ENCODE assay signal across 24 cellular contexts in genomic region chr13:80665792-80666333, GRCh38.
DNase-seq lines count a peak whose midpoint lies in the region; ATAC-seq, FAIRE-seq and TF ChIP-seq lines count a peak whose summit lies in the region.
"Had no signal": no experiment of that assay in that cellular context is flagged by ENCODE, and none has a peak within 500 bp of the region (broad histone marks: within the 10 kb centered on the region; RNA-seq: fewer than 3 reads in every experiment).

No MANE protein-coding gene starts in this region.

- ATAC-seq in upper lobe of right lung, result no peak

- H3K9ac ChIP-seq in H9 (ENCODE audit: extremely low read depth, insufficient read length, low read length), result no peak overlapping the region

- no peak overlapping the region for H3K56ac ChIP-seq in H9 (ENCODE audit: insufficient read length, low read depth, low read length)

- no peaks in the 10 kb centered on the region for H4K20me1 ChIP-seq in H9 (ENCODE audit: control insufficient read depth, insufficient read depth, insufficient read length)

- no peak overlapping the region for H4K8ac ChIP-seq in H9 (replicated peaks; ENCODE audit: insufficient read length, low read depth, low read length)

- no peak overlapping the region for H2AK5ac ChIP-seq in H9 (ENCODE audit: insufficient read length, low read length)

- no peaks in the 10 kb centered on the region for H3K36me3 Mint-ChIP-seq in H9 (ENCODE audit: insufficient read depth in 1 of 3, low read depth in 3 of 3)
- H3K36me3 Mint-ChIP-seq in osteocyte (ENCODE audit: unreplicated experiment), result peaks cover 3% of the 10 kb centered on the region
- H3K36me3 Mint-ChIP-seq: CD4-positive, alpha-beta memory T cell had no signal

- no peak for TF ChIP-seq EP300 in stomach (IDR thresholded peaks at IDR 0.05)

- H4K5ac ChIP-seq in H9 (ENCODE audit: insufficient read length, low read depth, low read length), result no peak overlapping the region

- H3K18ac ChIP-seq in H9 (ENCODE audit: insufficient read length, low read depth, low read length), result no peak overlapping the region

- H3K27me3 ChIP-seq in H9 (ENCODE audit: insufficient read depth, low read length) (no peaks in the 10 kb centered on the region), bronchial epithelial cell (ENCODE audit: control insufficient read depth, insufficient read depth, low read length) (no peaks in the 10 kb centered on the region), stomach (no peaks in the 10 kb centered on the region), upper lobe of right lung (no peaks in the 10 kb centered on the region)
- H3K27me3 ChIP-seq: BE2C, Peyer's patch had no signal

- H2BK120ac ChIP-seq in H9 (ENCODE audit: low read depth, low read length, poor library complexity, severe bottlenecking), result no peak overlapping the region

- H4K91ac ChIP-seq in H9 (ENCODE audit: insufficient read length, low read depth, low read length), result no peak overlapping the region

- H3K4me1 Mint-ChIP-seq in H9 (peaks cover 6 to 11% of the 10 kb centered on the region in 2 experiments; a peak in 3 of 4 replicates), osteocyte (ENCODE audit: unreplicated experiment) (peaks cover 33% of the 10 kb centered on the region)
- H3K4me1 Mint-ChIP-seq: CD4-positive, alpha-beta memory T cell had no signal

- no peak overlapping the region for H3K4me2 ChIP-seq in H9 (ENCODE audit: insufficient read depth, insufficient read length, low read length)

- H3K79me2 ChIP-seq in H9 (ENCODE audit: insufficient read depth, low read length), result no peaks in the 10 kb centered on the region

- H3K79me1 ChIP-seq in H9 (ENCODE audit: insufficient read depth, low read depth, low read length, poor library complexity, severe bottlenecking), result no peaks in the 10 kb centered on the region

- intact Hi-C loops in stomach (cut with DNase I; ENCODE audit: low total_unique reads) (no loop called here), upper lobe of right lung (cut with DNase I) (no loop called here)

- H2AFZ ChIP-seq in H9 (ENCODE audit: low read length), result peak overlapping the region; percentile 73

- FAIRE-seq in bronchial epithelial cell (lab: Jason Lieb, UNC) (no peak), D721Med (lab: Jason Lieb, UNC) (no peak)
- FAIRE-seq: A204.1, GM12892, GM18507, H54 had no signal

- TF ChIP-seq CTCF in H9 (conservative IDR thresholded peaks at IDR 0.05) (no peak), bronchial epithelial cell (IDR thresholded peaks at IDR 0.05; ENCODE audit: insufficient read depth, low read length, severe bottlenecking) (no peak), osteocyte (IDR thresholded peaks at IDR 0.05) (no peak), D721Med (IDR thresholded peaks at IDR 0.05; ENCODE audit: insufficient read depth, missing control alignments) (no peak), stomach (IDR thresholded peaks at IDR 0.05) (no peak), upper lobe of right lung (IDR thresholded peaks at IDR 0.05) (no peak)

- no peak overlapping the region for H2BK15ac ChIP-seq in H9 (ENCODE audit: low read depth, low read length)

- H3K4ac ChIP-seq in H9 (ENCODE audit: low read depth, low read length), result no peak overlapping the region

- no peaks in the 10 kb centered on the region for H3K36me3 ChIP-seq in bronchial epithelial cell (ENCODE audit: control insufficient read depth, insufficient read depth, low read length)
- H3K36me3 ChIP-seq in stomach, result no peaks in the 10 kb centered on the region
- H3K36me3 ChIP-seq in upper lobe of right lung, result no peaks in the 10 kb centered on the region
- H3K36me3 ChIP-seq: BE2C, Peyer's patch had no signal

- H3K27ac ChIP-seq in H9 (ENCODE audit: insufficient read length, low read depth, low read length) (no peak overlapping the region), stomach (no peak overlapping the region), upper lobe of right lung (no peak overlapping the region)
- H3K27ac ChIP-seq: Peyer's patch, SK-N-MC had no signal

- H3K14ac ChIP-seq in H9 (ENCODE audit: insufficient read depth, low read length), result no peak overlapping the region

- H3K4me3 ChIP-seq in bronchial epithelial cell (ENCODE audit: low read depth, low read length), result no peak overlapping the region
- H3K4me3 ChIP-seq in stomach, result no peak overlapping the region
- H3K4me3 ChIP-seq in upper lobe of right lung, result no peak overlapping the region
- H3K4me3 ChIP-seq: Peyer's patch, SK-N-MC had no signal

- no peak overlapping the region for H3T11ph ChIP-seq in H9 (ENCODE audit: low read length)

- H3K23me2 ChIP-seq in H9 (ENCODE audit: insufficient read length, low read depth, low read length, poor library complexity, severe bottlenecking), result no peaks in the 10 kb centered on the region

- H3K4me1 ChIP-seq in H9 (ENCODE audit: insufficient read depth, low read length) (no peaks in the 10 kb centered on the region), stomach (no peaks in the 10 kb centered on the region), upper lobe of right lung (no peaks in the 10 kb centered on the region)
- H3K4me1 ChIP-seq: Peyer's patch had no signal

- peak overlapping the region in 1 of 3 experiments; percentile 34; a peak in 1 of 7 replicates for H3K27ac Mint-ChIP-seq in H9
- no peak overlapping the region for H3K27ac Mint-ChIP-seq in osteocyte (ENCODE audit: unreplicated experiment)
- H3K27ac Mint-ChIP-seq: CD4-positive, alpha-beta memory T cell; HFFc6 had no signal

- no CpG with 5 or more reads among the region's 3 CpGs for WGBS in H9 (ENCODE audit: extremely low coverage, insufficient read length, low lambda C conversion rate)
- WGBS in stomach, 5 donors, result 82 to 89% (median 85%) methylated on average over 3 of the region's 3 CpGs

- no peak overlapping the region for H3K4me3 Mint-ChIP-seq in H9
- H3K4me3 Mint-ChIP-seq in osteocyte (ENCODE audit: unreplicated experiment), result no peak overlapping the region
- H3K4me3 Mint-ChIP-seq: CD4-positive, alpha-beta memory T cell; HFFc6 had no signal

- no peak overlapping the region for H2BK12ac ChIP-seq in H9 (ENCODE audit: insufficient read length, low read depth, low read length)

- H3K9me3 Mint-ChIP-seq in H9 (no peaks in the 10 kb centered on the region), osteocyte (ENCODE audit: unreplicated experiment) (peaks cover 10% of the 10 kb centered on the region)

- no peaks in the 10 kb centered on the region for H3K9me3 ChIP-seq in H9 (ENCODE audit: control insufficient read depth, low read depth, low read length)
- H3K9me3 ChIP-seq in stomach, result peaks cover 0 to 4% (median 0%) of the 10 kb centered on the region in 4 donors
- H3K9me3 ChIP-seq in upper lobe of right lung, result no peaks in the 10 kb centered on the region
- H3K9me3 ChIP-seq: BE2C, Peyer's patch had no signal

- DNase-seq in A172 (ENCODE audit: low spot score), result peak; percentile 10
- DNase-seq in H9, result no peak
- DNase-seq in bronchial epithelial cell (ENCODE audit: low read depth), result peak; percentile 66
- peak; percentile 9 for DNase-seq in iris pigment epithelial cell (ENCODE audit: low read depth)
- DNase-seq in osteocyte (ENCODE audit: extremely low spot score, unreplicated experiment), result no peak
- DNase-seq in D721Med (ENCODE audit: insufficient read length, low spot score), result no peak
- DNase-seq in stomach, result no peak
- no peak for DNase-seq in upper lobe of right lung
- DNase-seq: BE2C; Calu3; CD4-positive, alpha-beta memory T cell; DMS53; HFFc6; NCI-H1436 treated with DMSO at 0.1 percent for 48 hours; NCI-H2029; NCI-H2171; NCI-H446; Peyer's patch; Right ventricle myocardium superior had no signal

- no peaks in the 10 kb centered on the region for H3K27me3 Mint-ChIP-seq in H9 (ENCODE audit: low read depth)
- no peaks in the 10 kb centered on the region for H3K27me3 Mint-ChIP-seq in osteocyte (ENCODE audit: unreplicated experiment)
- H3K27me3 Mint-ChIP-seq: CD4-positive, alpha-beta memory T cell had no signal

- no peak overlapping the region for H3K23ac ChIP-seq in H9 (ENCODE audit: insufficient read length, low read depth, low read length)

- no peak overlapping the region for H2BK5ac ChIP-seq in H9 (ENCODE audit: insufficient read length, low read length)

- H2BK20ac ChIP-seq in H9 (ENCODE audit: low read depth, low read length, poor library complexity, severe bottlenecking), result no peak overlapping the region

- no peak for TF ChIP-seq POLR2A in stomach (IDR thresholded peaks at IDR 0.05)

Comparison
In these comparisons a context has a peak if more than half of its experiments do, and no peak if none do; other contexts are left out.
1. DNase-seq: peak in A172 (single experiment), bronchial epithelial cell (single experiment) and iris pigment epithelial cell (single experiment); none in H9 (single experiment), osteocyte (single experiment), D721Med (single experiment), stomach (single experiment) and upper lobe of right lung (single experiment).